In the genomic region with DNA sequence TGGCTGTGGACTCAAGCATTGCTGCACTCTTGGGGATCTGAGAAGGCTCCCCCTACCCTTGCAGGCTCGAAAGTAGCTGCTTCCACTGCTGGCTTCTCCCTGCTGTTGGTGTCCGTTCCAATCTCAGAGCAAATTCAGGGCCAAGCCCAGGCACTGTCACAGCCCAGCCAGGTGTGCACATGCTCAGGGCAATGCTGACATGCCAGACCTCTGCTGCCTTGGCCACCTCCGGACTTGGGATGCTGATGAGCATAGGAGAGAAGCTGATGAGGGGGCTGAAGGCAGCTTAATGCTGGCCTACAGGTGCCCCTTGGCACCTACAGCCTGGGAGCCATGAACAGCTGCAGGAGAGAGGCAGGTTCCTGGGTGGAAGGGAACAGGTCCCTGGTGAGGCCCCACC, we compare ENCODE assay signal across 6 cellular contexts.
"Had no signal": no experiment of that assay in that cellular context is flagged by ENCODE, and none has a peak within 500 bp of the region (broad histone marks: within the 10 kb centered on the region; RNA-seq: fewer than 3 reads in every experiment).

No MANE protein-coding gene starts in this region.

- H3K4me3 ChIP-seq: K562 had no signal

- H3K4me3 Mint-ChIP-seq: IgD-negative memory B cell had no signal

- H3K27ac ChIP-seq: HL-60 had no signal

- H3K27ac Mint-ChIP-seq: IgD-negative memory B cell had no signal

- ATAC-seq: HepG2 had no signal

- H3K36me3 Mint-ChIP-seq: IgD-negative memory B cell had no signal

- H3K27me3 Mint-ChIP-seq: IgD-negative memory B cell had no signal

- DNase-seq: IMR-90, KBM-7 had no signal
